Comparison of ENCODE assay signal across 8 cellular contexts in genomic region chr7:99312316-99313203, GRCh38. TPM values are rescaled to one million over a fixed set of nuclear protein-coding genes. Genes with fewer than 3 reads are reported as not detected.
DNase-seq lines count a peak whose midpoint lies in the region; ATAC-seq and TF ChIP-seq lines count a peak whose summit lies in the region.

No MANE protein-coding gene starts in this region.

- H3K27me3 ChIP-seq in breast epithelium (no peaks in the 10 kb centered on the region), kidney epithelial cell (ENCODE audit: control insufficient read depth, insufficient read depth, low read length) (no peaks in the 10 kb centered on the region)

- TF ChIP-seq CTCF in WI38 (IDR thresholded peaks at IDR 0.05; ENCODE audit: low read depth, low read length) = peak; percentile 90
- peak; percentile 62 to 84 (median 77) for TF ChIP-seq CTCF in breast epithelium (IDR thresholded peaks at IDR 0.05)
- peak; percentile 87 for TF ChIP-seq CTCF in kidney epithelial cell (IDR thresholded peaks at IDR 0.05; ENCODE audit: insufficient read depth, low read length, poor library complexity, severe bottlenecking)

- no peak for ATAC-seq in HG03139 (IDR thresholded peaks at IDR 0.05; ENCODE audit: unreplicated experiment)

- DNase-seq in NOMO-1 (lab: John Stamatoyannopoulos, UW; ENCODE audit: unreplicated experiment in 2 of 2) (peak; percentile 43 to 75), NOMO-1 treated with dmso at 0.1 percent for 144 hours (lab: John Stamatoyannopoulos, UW; ENCODE audit: unreplicated experiment) (no peak), NCI-H187 treated with DMSO at 0.1 percent for 48 hours (lab: John Stamatoyannopoulos, UW) (peak; percentile 3), breast epithelium (ENCODE audit: low spot score in 2 of 2) (peak; percentile 52 to 71), kidney epithelial cell (ENCODE audit: low read depth) (no peak)
- DNase-seq in stimulated activated CD4-positive, alpha-beta T cell treated with anti-CD3 and anti-CD28 coated beads, Interleukin-2, amount 100 ng/mL, for 24 hours = peak; percentile 79 to 80

- intact Hi-C loops in breast epithelium (cut with DNase I; ENCODE audit: low total_unique reads) = loop anchor here (10.0 kb wide), 1 partner anchor 278 kb away; no protein-coding TSS in a partner anchor

- no peak for TF ChIP-seq POLR2A in breast epithelium (IDR thresholded peaks at IDR 0.05)

- H3K4me1 ChIP-seq in breast epithelium = no peaks in the 10 kb centered on the region

- H3K27ac ChIP-seq in breast epithelium = no peak overlapping the region

- H3K36me3 ChIP-seq in breast epithelium = no peaks in the 10 kb centered on the region
- no peaks in the 10 kb centered on the region for H3K36me3 ChIP-seq in kidney epithelial cell (ENCODE audit: control insufficient read depth, insufficient read depth, low read length)

- H3K9me3 ChIP-seq in breast epithelium = peaks cover 12% of the 10 kb centered on the region in 2 donors

- H3K4me3 ChIP-seq in WI38 (ENCODE audit: low read depth, low read length) = no peak overlapping the region
- no peak overlapping the region for H3K4me3 ChIP-seq in breast epithelium
- no peak overlapping the region for H3K4me3 ChIP-seq in kidney epithelial cell (ENCODE audit: low read depth, low read length)

RNA-seq across cellular contexts. Expression of gene ARPC1A, which starts 13.1 kb away (rescaled TPM):
- total RNA-seq in breast epithelium (100 to 1,000 TPM; 113 to 122 (median 117) TPM), kidney epithelial cell (185 and 216 TPM in 2 replicates)

RNA-seq across cellular contexts. Expression of gene MYH16, which starts 39.9 kb away (rescaled TPM):
- not detected for total RNA-seq in breast epithelium
- 0.89 and 5.6 TPM in 2 replicates for total RNA-seq in kidney epithelial cell

Comparison
In these comparisons a context has a peak if more than half of its experiments do, and no peak if none do; other contexts are left out.
1. DNase-seq: peak in NOMO-1 (2 of 2), NCI-H187 treated with DMSO at 0.1 percent for 48 hours (single experiment), breast epithelium (2 of 2) and stimulated activated CD4-positive, alpha-beta T cell treated with anti-CD3 and anti-CD28 coated beads, Interleukin-2, amount 100 ng/mL, for 24 hours (2 of 2); none in NOMO-1 treated with dmso at 0.1 percent for 144 hours (single experiment) and kidney epithelial cell (single experiment).
2. Peak in every context shown above with its lines, with median percentiles within 50 percentile points of each other: CTCF ChIP-seq.